ENCODE assay signal across 8 cellular contexts in genomic region chr14:103846569-103847438, GRCh38. TPM values are rescaled to one million over a fixed set of nuclear protein-coding genes. Genes with fewer than 3 reads are reported as not detected.
A peak's percentile ranks its signal among the peaks of the same experiment; 100 is the strongest.
DNase-seq lines count a peak whose midpoint lies in the region; ATAC-seq, FAIRE-seq and TF ChIP-seq lines count a peak whose summit lies in the region.

No MANE protein-coding gene starts in this region.

- H3K4me1 Mint-ChIP-seq in activated CD4-positive, alpha-beta T cell treated with anti-CD3 and anti-CD28 coated beads, Interleukin-2, amount 10 ng/mL, durations not matched to agents 7 days and 5 days: peaks cover 12% of the 10 kb centered on the region
- H3K4me1 Mint-ChIP-seq in endothelial cell (ENCODE audit: unreplicated experiment): peaks cover 14% of the 10 kb centered on the region

- H3K27me3 ChIP-seq in mucosa of rectum (ENCODE audit: control insufficient read depth in 2 of 2, insufficient read depth in 2 of 2, low read length in 2 of 2): no peaks in the 10 kb centered on the region

- H3K4me1 ChIP-seq in ES-I3 (ENCODE audit: insufficient read depth, low read length): peaks cover 6% of the 10 kb centered on the region; the same call in 1 of the 2 replicates
- peaks cover 5 to 22% of the 10 kb centered on the region in 2 donors for H3K4me1 ChIP-seq in mucosa of rectum (ENCODE audit: control insufficient read depth in 2 of 2, insufficient read depth in 2 of 2, low read length in 2 of 2)

- H3K36me3 ChIP-seq in ES-I3 (ENCODE audit: insufficient read depth, low read length): no peaks in the 10 kb centered on the region
- H3K36me3 ChIP-seq in mucosa of rectum (ENCODE audit: control insufficient read depth in 2 of 2, insufficient read depth in 2 of 2, low read length in 2 of 2): no peaks in the 10 kb centered on the region

- FAIRE-seq in HTR-8/SVneo (lab: Jason Lieb, UNC) (peak; percentile 74), urothelium cell line (lab: Jason Lieb, UNC) (no peak)

- H3K9ac ChIP-seq in ES-I3 (ENCODE audit: low read depth, low read length) (peak overlapping the region; percentile 71), mucosa of rectum (ENCODE audit: low read depth in 1 of 2, low read length in 2 of 2) (peak overlapping the region; percentile 77 to 80)

- peaks cover 24% of the 10 kb centered on the region for H3K27me3 Mint-ChIP-seq in activated CD4-positive, alpha-beta T cell treated with anti-CD3 and anti-CD28 coated beads, Interleukin-2, amount 10 ng/mL, durations not matched to agents 7 days and 5 days
- H3K27me3 Mint-ChIP-seq in endothelial cell (ENCODE audit: unreplicated experiment): peaks cover 16% of the 10 kb centered on the region

- peak overlapping the region; percentile 75 to 78 for H3K27ac ChIP-seq in mucosa of rectum (ENCODE audit: low read depth in 2 of 2, low read length in 2 of 2)

- POLR2A ChIA-PET in activated CD4-positive, alpha-beta T cell treated with anti-CD3 and anti-CD28 coated beads, Interleukin-2, amount 10 ng/mL, durations not matched to agents 7 days and 5 days (lab: Charles Lee): no interaction called here

- H3K9me3 ChIP-seq in ES-I3 (ENCODE audit: control insufficient read depth, insufficient read depth, low read length): no peaks in the 10 kb centered on the region
- no peaks in the 10 kb centered on the region for H3K9me3 ChIP-seq in mucosa of rectum (ENCODE audit: control insufficient read depth in 2 of 2, low read length in 2 of 2)

- no peak for TF ChIP-seq CTCF in endothelial cell (IDR thresholded peaks at IDR 0.05; ENCODE audit: unreplicated experiment)

- CTCF ChIA-PET in activated CD4-positive, alpha-beta T cell treated with anti-CD3 and anti-CD28 coated beads, Interleukin-2, amount 10 ng/mL, durations not matched to agents 7 days and 5 days (lab: Charles Lee): no interaction called here

- no peak for DNase-seq in HTR-8/SVneo (ENCODE audit: insufficient read length, low spot score)
- peak; percentile 23 for DNase-seq in activated CD4-positive, alpha-beta T cell treated with anti-CD3 and anti-CD28 coated beads, Interleukin-2, amount 10 ng/mL, durations not matched to agents 7 days and 5 days
- peak; percentile 33 for DNase-seq in endothelial cell (ENCODE audit: low spot score)
- peak; percentile 26 for DNase-seq in urothelium cell line (ENCODE audit: low spot score)
- no peak for DNase-seq in hippocampal formation (lab: John Stamatoyannopoulos, UW)

- peak overlapping the region; percentile 69 for H3K27ac Mint-ChIP-seq in activated CD4-positive, alpha-beta T cell treated with anti-CD3 and anti-CD28 coated beads, Interleukin-2, amount 10 ng/mL, durations not matched to agents 7 days and 5 days
- H3K27ac Mint-ChIP-seq in endothelial cell (ENCODE audit: unreplicated experiment): peak overlapping the region; percentile 81

- no peaks in the 10 kb centered on the region for H3K9me3 Mint-ChIP-seq in activated CD4-positive, alpha-beta T cell treated with anti-CD3 and anti-CD28 coated beads, Interleukin-2, amount 10 ng/mL, durations not matched to agents 7 days and 5 days
- no peaks in the 10 kb centered on the region for H3K9me3 Mint-ChIP-seq in endothelial cell (ENCODE audit: unreplicated experiment)

- peak; percentile 33 for ATAC-seq in GM21526 (IDR thresholded peaks at IDR 0.05; ENCODE audit: low FRiP score, unreplicated experiment)

- peak overlapping the region; percentile 86 to 93 for H3K4me3 ChIP-seq in mucosa of rectum (ENCODE audit: low read length in 2 of 2)

- no peaks in the 10 kb centered on the region for H3K36me3 Mint-ChIP-seq in activated CD4-positive, alpha-beta T cell treated with anti-CD3 and anti-CD28 coated beads, Interleukin-2, amount 10 ng/mL, durations not matched to agents 7 days and 5 days (ENCODE audit: low read depth)
- peaks cover 8% of the 10 kb centered on the region for H3K36me3 Mint-ChIP-seq in endothelial cell (ENCODE audit: low read depth, unreplicated experiment)

- H3K4me3 Mint-ChIP-seq in activated CD4-positive, alpha-beta T cell treated with anti-CD3 and anti-CD28 coated beads, Interleukin-2, amount 10 ng/mL, durations not matched to agents 7 days and 5 days: peak overlapping the region; percentile 83
- H3K4me3 Mint-ChIP-seq in endothelial cell (ENCODE audit: unreplicated experiment): peak overlapping the region; percentile 98

RNA-seq across cellular contexts. Expression of gene PPP1R13B, which starts 0.6 kb away (rescaled TPM):
- total RNA-seq in activated CD4-positive, alpha-beta T cell treated with anti-CD3 and anti-CD28 coated beads, Interleukin-2, amount 10 ng/mL, durations not matched to agents 7 days and 5 days: 10 to 100 TPM; 11.6 to 12.0 TPM
- total RNA-seq in endothelial cell (ENCODE audit: unreplicated experiment): 63.9 TPM

Comparison
In these comparisons a context has a peak if more than half of its experiments do, and no peak if none do; other contexts are left out.
1. DNase-seq: peak in activated CD4-positive, alpha-beta T cell treated with anti-CD3 and anti-CD28 coated beads, Interleukin-2, amount 10 ng/mL, durations not matched to agents 7 days and 5 days (single experiment), endothelial cell (single experiment) and urothelium cell line (single experiment); none in HTR-8/SVneo (single experiment) and hippocampal formation (0 of 2).